8 cellular contexts compared by ENCODE assay signal in genomic region chr4:57109530-57109846, GRCh38. TPM values are rescaled to one million over a fixed set of nuclear protein-coding genes. Genes with fewer than 3 reads are reported as not detected.
DNase-seq lines count a peak whose midpoint lies in the region; ATAC-seq and TF ChIP-seq lines count a peak whose summit lies in the region.

No MANE protein-coding gene starts in this region.

- no peak overlapping the region for H3K4ac ChIP-seq in neuronal stem cell (ENCODE audit: low read length)

- H3K23ac ChIP-seq in neuronal stem cell (ENCODE audit: low read depth, low read length, poor library complexity): peak overlapping the region; percentile 62

- no peak overlapping the region for H2AFZ ChIP-seq in neuronal stem cell (ENCODE audit: low read length)

- H2BK120ac ChIP-seq in neuronal stem cell (ENCODE audit: low read depth, low read length): peak overlapping the region; percentile 77

- H3K36me3 Mint-ChIP-seq in CD14-positive monocyte: peaks cover 0 to 3% of the 10 kb centered on the region in 2 donors

- H3K9me3 ChIP-seq in esophagus squamous epithelium: no peaks in the 10 kb centered on the region
- H3K9me3 ChIP-seq in neuronal stem cell (replicated peaks in 1 of 2; ENCODE audit: control insufficient read depth in 2 of 2, insufficient read depth in 1 of 2, low read depth in 1 of 2, low read length in 2 of 2): no peaks in the 10 kb centered on the region

- POLR2A ChIA-PET in RWPE1 (lab: Yijun Ruan, JAX; ENCODE audit: low non-redundant PET): no interaction called here

- 17 to 66% methylated on average over 3 to 25 of the region's 27 CpGs for WGBS in esophagus squamous epithelium, 2 donors
- no CpG with 5 or more reads among the region's 27 CpGs for WGBS in neuronal stem cell (ENCODE audit: extremely low coverage in 2 of 2, insufficient read length in 2 of 2, insufficient replicate concordance in 1 of 2), 2 donors

- DNase-seq in CD14-positive monocyte (ENCODE audit: low spot score) (no peak), RWPE1 (ENCODE audit: low spot score) (no peak), esophagus squamous epithelium (lab: John Stamatoyannopoulos, UW) (no peak), neuronal stem cell (ENCODE audit: low spot score) (no peak)
- DNase-seq in stimulated activated CD4-positive, alpha-beta T cell treated with anti-CD3 and anti-CD28 coated beads, Interleukin-4, amount 100 ng/mL, for 4 hours: no peak
- DNase-seq in stimulated activated CD4-positive, alpha-beta T cell treated with anti-CD3 and anti-CD28 coated beads, Interleukin-2, amount 100 ng/mL, for 24 hours: no peak

- peak overlapping the region; percentile 45 for H4K8ac ChIP-seq in neuronal stem cell (ENCODE audit: low read depth, low read length)

- H3K4me3 Mint-ChIP-seq in CD14-positive monocyte: peak overlapping the region; percentile 85 to 91

- intact Hi-C loops in CD14-positive monocyte (cut with micrococcal nuclease): no loop called here
- intact Hi-C loops in esophagus squamous epithelium (cut with DNase I): loop anchor here (10.0 kb wide), 1 partner anchor 65 kb away; no protein-coding TSS in a partner anchor

- TF ChIP-seq CTCF in CD14-positive monocyte (IDR thresholded peaks at IDR 0.05) (no peak), RWPE1 (conservative IDR thresholded peaks at IDR 0.05; ENCODE audit: low read depth) (no peak), esophagus squamous epithelium (IDR thresholded peaks at IDR 0.05) (no peak)

- H2AK5ac ChIP-seq in neuronal stem cell (ENCODE audit: low read depth, low read length): peak overlapping the region; percentile 73

- H3K9me3 Mint-ChIP-seq in CD14-positive monocyte: peaks cover 0 to 1% (median 0%) of the 10 kb centered on the region in 7 donors

- no peak for TF ChIP-seq POLR2A in esophagus squamous epithelium (IDR thresholded peaks at IDR 0.05)

- H3K27me3 Mint-ChIP-seq in CD14-positive monocyte (ENCODE audit: low read depth in 3 of 3): peaks cover 0 to 1% (median 0%) of the 10 kb centered on the region in 3 donors

- H2BK12ac ChIP-seq in neuronal stem cell (ENCODE audit: low read length): no peak overlapping the region

- peaks cover 0 to 65% (median 3%) of the 10 kb centered on the region in 4 donors for H3K27me3 ChIP-seq in esophagus squamous epithelium
- peaks cover 3 to 14% (median 6%) of the 10 kb centered on the region in 3 experiments for H3K27me3 ChIP-seq in neuronal stem cell (ENCODE audit: control insufficient read depth in 3 of 3, insufficient read depth in 3 of 3, low read depth in 1 of 3, low read length in 3 of 3)

- peaks cover 48% of the 10 kb centered on the region for H3K4me1 Mint-ChIP-seq in CD14-positive monocyte

- H3K4me2 ChIP-seq in neuronal stem cell (ENCODE audit: insufficient read depth, low read length, poor library complexity, severe bottlenecking): peak overlapping the region; percentile 81

- ATAC-seq in GM19467 (IDR thresholded peaks at IDR 0.05; ENCODE audit: unreplicated experiment) (no peak), GM21390 (IDR thresholded peaks at IDR 0.05; ENCODE audit: unreplicated experiment) (no peak)

- H3K4me1 ChIP-seq in esophagus squamous epithelium: peaks cover 7 to 42% (median 11%) of the 10 kb centered on the region in 3 donors
- peaks cover 9 to 17% of the 10 kb centered on the region in 2 donors for H3K4me1 ChIP-seq in neuronal stem cell (ENCODE audit: control insufficient read depth in 2 of 2, insufficient read depth in 1 of 2, low read depth in 1 of 2, low read length in 2 of 2)

- H2BK5ac ChIP-seq in neuronal stem cell (ENCODE audit: low read length): peak overlapping the region; percentile 72

- H3K9ac ChIP-seq in neuronal stem cell (ENCODE audit: low read depth, low read length, poor library complexity): peak overlapping the region; percentile 87

- no peaks in the 10 kb centered on the region for H3K36me3 ChIP-seq in esophagus squamous epithelium
- no peaks in the 10 kb centered on the region for H3K36me3 ChIP-seq in neuronal stem cell (replicated peaks in 1 of 2; ENCODE audit: control insufficient read depth in 2 of 2, insufficient read depth in 2 of 2, low read length in 2 of 2)

- no peaks in the 10 kb centered on the region for H3K79me1 ChIP-seq in neuronal stem cell (ENCODE audit: low read depth, low read length)

- H3K4me3 ChIP-seq in esophagus squamous epithelium (peak overlapping the region; percentile 58 to 85 (median 70)), neuronal stem cell (ENCODE audit: low read length in 2 of 2) (peak overlapping the region in 1 of 2 donors; percentile 83)

- H3K18ac ChIP-seq in neuronal stem cell (ENCODE audit: low read length): peak overlapping the region; percentile 97

- H3K27ac ChIP-seq in RWPE1 (peak overlapping the region; percentile 90), esophagus squamous epithelium (peak overlapping the region; percentile 85 to 95 (median 89)), neuronal stem cell (replicated peaks; ENCODE audit: low read length) (no peak overlapping the region)

- H3K27ac Mint-ChIP-seq in CD14-positive monocyte: peak overlapping the region in 5 of 7 donors; percentile 1 to 63 (median 40)

- H3K14ac ChIP-seq in neuronal stem cell (ENCODE audit: low read length): no peak overlapping the region

- H2BK15ac ChIP-seq in neuronal stem cell (ENCODE audit: low read length): peak overlapping the region; percentile 64

- CTCF ChIA-PET in RWPE1 (lab: Yijun Ruan, JAX): interaction anchor here (0.6 to 0.7 kb wide), 2 partner anchors 55 to 71 kb away, joined by 3 read pairs; no protein-coding TSS in a partner anchor

- no peak overlapping the region for H4K91ac ChIP-seq in neuronal stem cell (ENCODE audit: low read depth, low read length, poor library complexity)

RNA-seq across cellular contexts. Expression of gene IGFBP7, which starts 0.7 kb away (rescaled TPM):
- polyA plus RNA-seq in CD14-positive monocyte: 10 to 100 TPM; 46.9 to 53.1 TPM
- 100 to 1,000 TPM in 2 of 4 donors, 10 to 100 TPM in 2; 26.4 to 135 (median 91.3) TPM for total RNA-seq in esophagus squamous epithelium
- 3.3 TPM for polyA plus RNA-seq in neuronal stem cell (2013, experiment 1 of 2)
- 3.1 TPM for polyA plus RNA-seq in neuronal stem cell (2013, experiment 2 of 2)
